Comparison of ENCODE assay signal across 1 cellular context in genomic region chr4:151204925-151205524, GRCh38.
TF ChIP-seq lines count a peak whose summit lies in the region.

No MANE protein-coding gene starts in this region.

TF ChIP-seq in HepG2, 621 proteins besides CTCF, POLR2A, EP300 and RAD21 (continued from another document and continues in another):
- no peak for TF ChIP-seq ZNF18 (CRISPR knock-in tag; IDR thresholded peaks at IDR 0.05; ENCODE audit: insufficient replicate concordance)
- no peak for TF ChIP-seq RFX1 (IDR thresholded peaks at IDR 0.05)
- TF ChIP-seq TBL1XR1 (IDR thresholded peaks at IDR 0.05; ENCODE audit: borderline replicate concordance, low read length, partially characterized antibody), result no peak
- TF ChIP-seq MIER2 (CRISPR knock-in tag; IDR thresholded peaks at IDR 0.05), result peak; percentile 43; the same call in 1 of the 2 replicates
- TF ChIP-seq MTERF4 (CRISPR knock-in tag; IDR thresholded peaks at IDR 0.05), result no peak
- no peak for TF ChIP-seq ZNF138 (CRISPR knock-in tag; IDR thresholded peaks at IDR 0.05; ENCODE audit: low read depth)
- TF ChIP-seq ZNF251 (CRISPR knock-in tag; IDR thresholded peaks at IDR 0.05), result no peak
- TF ChIP-seq ZNF589 (CRISPR knock-in tag; conservative IDR thresholded peaks at IDR 0.05), result no peak
- TF ChIP-seq PITX1 (CRISPR knock-in tag; IDR thresholded peaks at IDR 0.05), result peak; percentile 87
- TF ChIP-seq KLF6 (CRISPR knock-in tag; IDR thresholded peaks at IDR 0.05), result no peak
- TF ChIP-seq MBNL3 (CRISPR knock-in tag; conservative IDR thresholded peaks at IDR 0.05), result no peak
- no peak for TF ChIP-seq LBX2 (CRISPR knock-in tag; IDR thresholded peaks at IDR 0.05; ENCODE audit: borderline replicate concordance)
- no peak for TF ChIP-seq TP53 (CRISPR knock-in tag; conservative IDR thresholded peaks at IDR 0.05)
- TF ChIP-seq ZNF350 (CRISPR knock-in tag; IDR thresholded peaks at IDR 0.05; ENCODE audit: borderline replicate concordance, low read depth), result peak; percentile 71
- TF ChIP-seq ZNF414 (CRISPR knock-in tag; IDR thresholded peaks at IDR 0.05), result no peak
- TF ChIP-seq IKZF5 (CRISPR knock-in tag; IDR thresholded peaks at IDR 0.05), result peak; percentile 88
- no peak for TF ChIP-seq SATB2 (CRISPR knock-in tag; IDR thresholded peaks at IDR 0.05)
- TF ChIP-seq ZNF224 (CRISPR knock-in tag; IDR thresholded peaks at IDR 0.05), result no peak
- no peak; the same call in 1 of the 2 replicates for TF ChIP-seq HMGXB3 (CRISPR knock-in tag; IDR thresholded peaks at IDR 0.05; ENCODE audit: borderline replicate concordance)
- TF ChIP-seq ZNF775 (CRISPR knock-in tag; IDR thresholded peaks at IDR 0.05; ENCODE audit: borderline replicate concordance), result no peak
- 0 out of 2 replicates have a peak, but pooled peaks have one; percentile 44 for TF ChIP-seq ZNF563 (CRISPR knock-in tag; IDR thresholded peaks at IDR 0.05)
- no peak for TF ChIP-seq ZSCAN20 (CRISPR knock-in tag; IDR thresholded peaks at IDR 0.05; ENCODE audit: borderline replicate concordance)
- TF ChIP-seq DNMT3B (CRISPR knock-in tag; conservative IDR thresholded peaks at IDR 0.05), result no peak
- peak; percentile 85; the same call in 1 of the 2 replicates for TF ChIP-seq SOX5 (CRISPR knock-in tag; IDR thresholded peaks at IDR 0.05; ENCODE audit: borderline replicate concordance)
- TF ChIP-seq TMF1 (CRISPR knock-in tag; IDR thresholded peaks at IDR 0.05; ENCODE audit: low read depth), result no peak
- TF ChIP-seq ZNF549 (CRISPR knock-in tag; IDR thresholded peaks at IDR 0.05), result no peak
- TF ChIP-seq DPF2 (CRISPR knock-in tag; IDR thresholded peaks at IDR 0.05; ENCODE audit: borderline replicate concordance, low read depth), result peak; percentile 94
- 0 out of 2 replicates have a peak, but pooled peaks have one; percentile 65 for TF ChIP-seq ZNF761 (CRISPR knock-in tag; conservative IDR thresholded peaks at IDR 0.05)
- TF ChIP-seq CENPT (CRISPR knock-in tag; IDR thresholded peaks at IDR 0.05; ENCODE audit: low read depth), result no peak
- no peak for TF ChIP-seq ZBTB49 (CRISPR knock-in tag; IDR thresholded peaks at IDR 0.05; ENCODE audit: borderline replicate concordance)
- TF ChIP-seq ZNF619 (CRISPR knock-in tag; IDR thresholded peaks at IDR 0.05), result 0 out of 2 replicates have a peak, but pooled peaks have one; percentile 72
- TF ChIP-seq ZBTB37 (CRISPR knock-in tag; IDR thresholded peaks at IDR 0.05), result no peak
- no peak for TF ChIP-seq ZNF337 (CRISPR knock-in tag; IDR thresholded peaks at IDR 0.05; ENCODE audit: borderline replicate concordance, low read depth)
- TF ChIP-seq PHF5A (CRISPR knock-in tag; IDR thresholded peaks at IDR 0.05; ENCODE audit: low read depth, unreplicated experiment), result peak; percentile 27
- TF ChIP-seq PAXIP1 (CRISPR knock-in tag; conservative IDR thresholded peaks at IDR 0.05), result peak; percentile 96
- no peak for TF ChIP-seq ZNF883 (CRISPR knock-in tag; IDR thresholded peaks at IDR 0.05; ENCODE audit: not compliant biosample characterization)
- peak; percentile 74; the same call in 1 of the 2 replicates for TF ChIP-seq TBX2 (CRISPR knock-in tag; IDR thresholded peaks at IDR 0.05; ENCODE audit: borderline replicate concordance)
- no peak for TF ChIP-seq SETDB1 (CRISPR knock-in tag; IDR thresholded peaks at IDR 0.05; ENCODE audit: borderline replicate concordance)
- TF ChIP-seq TRIM22 (IDR thresholded peaks at IDR 0.05), result no peak
- TF ChIP-seq ZSCAN9 (CRISPR knock-in tag; IDR thresholded peaks at IDR 0.05; ENCODE audit: borderline replicate concordance), result peak; percentile 58; the same call in 1 of the 2 replicates
- no peak; the same call in none of the 2 replicates for TF ChIP-seq ZNF580 (CRISPR knock-in tag; IDR thresholded peaks at IDR 0.05; ENCODE audit: borderline replicate concordance, low read depth)
- TF ChIP-seq RARG (CRISPR knock-in tag; IDR thresholded peaks at IDR 0.05; ENCODE audit: low read depth), result no peak
